In genomic region chr4:112673076-112673475, GRCh38 we compare ENCODE assay signal across 5 cellular contexts.
"Had no signal": no experiment of that assay in that cellular context is flagged by ENCODE, and none has a peak within 500 bp of the region (broad histone marks: within the 10 kb centered on the region; RNA-seq: fewer than 3 reads in every experiment).

No MANE protein-coding gene starts in this region.

- H3K4me2 ChIP-seq: GM23338 had no signal

- DNase-seq: H9, HCEC 1CT, IMR-90 had no signal

- ATAC-seq: GM23338, K562 had no signal

- H3K4me3 ChIP-seq: GM23338, K562 had no signal
